In genomic region chr9:85425153-85425611, GRCh38 we compare ENCODE assay signal across 7 cellular contexts.
DNase-seq lines count a peak whose midpoint lies in the region; ATAC-seq and TF ChIP-seq lines count a peak whose summit lies in the region.

No MANE protein-coding gene starts in this region.

- intact Hi-C loops in upper lobe of right lung (cut with DNase I), result no loop called here

- no peaks in the 10 kb centered on the region for H3K27me3 ChIP-seq in neural progenitor cell
- H3K27me3 ChIP-seq in upper lobe of right lung, result peaks cover 5% of the 10 kb centered on the region

- DNase-seq in ELF-1 (ENCODE audit: low read depth, low spot score), result peak; percentile 87
- peak; percentile 46 for DNase-seq in NCI-H1048 (lab: John Stamatoyannopoulos, UW)
- DNase-seq in UCSD-AML1 (lab: John Stamatoyannopoulos, UW; ENCODE audit: unreplicated experiment), result peak; percentile 68
- peak; percentile 46 for DNase-seq in fibroblast of mammary gland (ENCODE audit: low read depth)
- DNase-seq in neural progenitor cell (ENCODE audit: low spot score), result peak; percentile 84
- peak; percentile 73 for DNase-seq in upper lobe of right lung

- H3K9me3 ChIP-seq in neural progenitor cell (ENCODE audit: low read depth) (no peaks in the 10 kb centered on the region), upper lobe of right lung (no peaks in the 10 kb centered on the region)

- H4K20me1 ChIP-seq in neural progenitor cell (ENCODE audit: low read depth), result no peaks in the 10 kb centered on the region

- H3F3A ChIP-seq in neural progenitor cell (ENCODE audit: low read depth), result no peaks in the 10 kb centered on the region

- no peaks in the 10 kb centered on the region for H3K79me2 ChIP-seq in neural progenitor cell (ENCODE audit: low read depth)

- peak; percentile 58 for ATAC-seq in GM21786 (IDR thresholded peaks at IDR 0.05; ENCODE audit: unreplicated experiment)
- peak; percentile 84 for ATAC-seq in upper lobe of right lung

- H3K9ac ChIP-seq in neural progenitor cell, result no peak overlapping the region

- peak overlapping the region; percentile 46 for H2AFZ ChIP-seq in neural progenitor cell (replicated peaks)

- H3K9me3 Mint-ChIP-seq in neural progenitor cell, result peaks cover 6% of the 10 kb centered on the region

- H3K4me3 ChIP-seq in fibroblast of mammary gland (ENCODE audit: control insufficient read depth, low read depth, low read length) (no peak overlapping the region), neural progenitor cell (no peak overlapping the region), upper lobe of right lung (no peak overlapping the region)

- peak overlapping the region; percentile 75 for H3K27ac Mint-ChIP-seq in neural progenitor cell

- peaks cover 56% of the 10 kb centered on the region for H3K4me1 Mint-ChIP-seq in neural progenitor cell

- H3K4me2 ChIP-seq in neural progenitor cell, result no peak overlapping the region

- H3K36me3 ChIP-seq in neural progenitor cell, result no peaks in the 10 kb centered on the region
- no peaks in the 10 kb centered on the region for H3K36me3 ChIP-seq in upper lobe of right lung

- TF ChIP-seq CTCF in fibroblast of mammary gland (conservative IDR thresholded peaks at IDR 0.05; ENCODE audit: control insufficient read depth, insufficient read depth, low read depth, low read length) (peak; percentile 55), neural progenitor cell (IDR thresholded peaks at IDR 0.05) (peak; percentile 89), upper lobe of right lung (IDR thresholded peaks at IDR 0.05) (peak; percentile 56)

- H3K27ac ChIP-seq in neural progenitor cell (no peak overlapping the region), upper lobe of right lung (no peak overlapping the region)

- peaks cover 11% of the 10 kb centered on the region for H3K4me1 ChIP-seq in neural progenitor cell
- peaks cover 4% of the 10 kb centered on the region for H3K4me1 ChIP-seq in upper lobe of right lung

- peaks cover 4% of the 10 kb centered on the region for H3K36me3 Mint-ChIP-seq in neural progenitor cell

- peaks cover 5% of the 10 kb centered on the region for H3K27me3 Mint-ChIP-seq in neural progenitor cell (ENCODE audit: insufficient read depth, low read depth)

- no peak overlapping the region for H3K4me3 Mint-ChIP-seq in neural progenitor cell
